Comparison of ENCODE assay signal across 28 cellular contexts in genomic region chr2:192313773-192314172, GRCh38.
"Had no signal": no experiment of that assay in that cellular context is flagged by ENCODE, and none has a peak within 500 bp of the region (broad histone marks: within the 10 kb centered on the region; RNA-seq: fewer than 3 reads in every experiment).

No MANE protein-coding gene starts in this region.

- H3K9me3 Mint-ChIP-seq: nephron progenitor cell had no signal

- H3K9me3 ChIP-seq: colonic mucosa, right lobe of liver, suprapubic skin, transverse colon, vagina had no signal

- H3K27ac Mint-ChIP-seq: dendritic cell treated with granulocyte-macrophage colony-stimulating factor and Interleukin-4, amounts not matched to agents 40 ng/mL and 50 ng/mL, for 4 days; naive thymus-derived CD8-positive, alpha-beta T cell; nephron progenitor cell; stimulated activated memory B cell treated with anti-CD40 and anti-IgM and Interleukin-4, amounts not matched to agents 10 μg/mL and 1 μg/mL and 100 μg/mL, for 72 hours; stimulated activated naive CD8-positive, alpha-beta T cell treated with anti-CD3 and anti-CD28 coated beads, Interleukin-15, Interleukin-2, amounts not matched to agents 100 ng/mL and 50 ng/mL, for 24 hours had no signal

- H3K27me3 ChIP-seq: colonic mucosa, esophagus muscularis mucosa, foreskin keratinocyte, gastroesophageal sphincter, heart left ventricle, hepatocyte, ovary, right lobe of liver, suprapubic skin, transverse colon, vagina had no signal

- DNase-seq: colonic mucosa; effector CD8-positive, alpha-beta T cell; foreskin keratinocyte; kidney glomerular epithelial cell; left colon; left ventricle myocardium inferior; lower lobe of right lung; naive thymus-derived CD8-positive, alpha-beta T cell; nephron progenitor cell; occipital lobe; retina; right lobe of liver; stimulated activated CD4-positive, alpha-beta T cell treated with anti-CD3 and anti-CD28 coated beads, Interleukin-2, amount 100 ng/mL, for 24 hours; stimulated activated CD4-positive, alpha-beta T cell treated with anti-CD3 and anti-CD28 coated beads, Interleukin-4, amount 100 ng/mL, for 24 hours; transverse colon had no signal

- H3K4me1 Mint-ChIP-seq: naive thymus-derived CD8-positive, alpha-beta T cell; nephron progenitor cell; stimulated activated memory B cell treated with anti-CD40 and anti-IgM and Interleukin-4, amounts not matched to agents 10 μg/mL and 1 μg/mL and 100 μg/mL, for 72 hours had no signal

- FAIRE-seq: endothelial cell of umbilical vein, islet of Langerhans had no signal

- H3K4me3 ChIP-seq: colonic mucosa, esophagus muscularis mucosa, gastroesophageal sphincter, heart left ventricle, hepatocyte, left ventricle myocardium inferior, lower lobe of right lung, ovary, right lobe of liver, smooth muscle cell, suprapubic skin, transverse colon, vagina had no signal

- H3K27ac ChIP-seq: colonic mucosa, esophagus muscularis mucosa, foreskin keratinocyte, gastroesophageal sphincter, heart left ventricle, hepatocyte, left ventricle myocardium inferior, lower lobe of right lung, ovary, right lobe of liver, suprapubic skin, transverse colon, vagina had no signal

- H2AFZ ChIP-seq: hepatocyte had no signal

- H3K79me2 ChIP-seq: hepatocyte had no signal

- H3K4me1 ChIP-seq: colonic mucosa, esophagus muscularis mucosa, foreskin keratinocyte, gastroesophageal sphincter, heart left ventricle, left ventricle myocardium inferior, lower lobe of right lung, right lobe of liver, suprapubic skin, transverse colon, vagina had no signal

- H3K27me3 Mint-ChIP-seq: dendritic cell treated with granulocyte-macrophage colony-stimulating factor and Interleukin-4, amounts not matched to agents 40 ng/mL and 50 ng/mL, for 4 days; naive thymus-derived CD8-positive, alpha-beta T cell; stimulated activated memory B cell treated with anti-CD40 and anti-IgM and Interleukin-4, amounts not matched to agents 10 μg/mL and 1 μg/mL and 100 μg/mL, for 72 hours; stimulated activated naive CD8-positive, alpha-beta T cell treated with anti-CD3 and anti-CD28 coated beads, Interleukin-15, Interleukin-2, amounts not matched to agents 100 ng/mL and 50 ng/mL, for 24 hours had no signal

- ATAC-seq: foreskin keratinocyte; gastroesophageal sphincter; heart left ventricle; left colon; naive thymus-derived CD8-positive, alpha-beta T cell; stimulated activated memory B cell treated with anti-CD40 and anti-IgM and Interleukin-4, amounts not matched to agents 10 μg/mL and 1 μg/mL and 100 μg/mL, for 72 hours had no signal

- H3K36me3 ChIP-seq: colonic mucosa, esophagus muscularis mucosa, gastroesophageal sphincter, heart left ventricle, left ventricle myocardium inferior, lower lobe of right lung, ovary, right lobe of liver, suprapubic skin, transverse colon, vagina had no signal

- H3K4me3 Mint-ChIP-seq: dendritic cell treated with granulocyte-macrophage colony-stimulating factor and Interleukin-4, amounts not matched to agents 40 ng/mL and 50 ng/mL, for 4 days; naive thymus-derived CD8-positive, alpha-beta T cell; nephron progenitor cell; stimulated activated memory B cell treated with anti-CD40 and anti-IgM and Interleukin-4, amounts not matched to agents 10 μg/mL and 1 μg/mL and 100 μg/mL, for 72 hours; stimulated activated naive CD8-positive, alpha-beta T cell treated with anti-CD3 and anti-CD28 coated beads, Interleukin-15, Interleukin-2, amounts not matched to agents 100 ng/mL and 50 ng/mL, for 24 hours had no signal

- H3K4me2 ChIP-seq: hepatocyte, smooth muscle cell had no signal
